1 cellular context compared by ENCODE assay signal in genomic region chr13:41302743-41303142, GRCh38.
TF ChIP-seq lines count a peak whose summit lies in the region.

No MANE protein-coding gene starts in this region.

TF ChIP-seq in HepG2, 621 proteins besides CTCF, POLR2A, EP300 and RAD21:
- TF ChIP-seq, protein P1, sequence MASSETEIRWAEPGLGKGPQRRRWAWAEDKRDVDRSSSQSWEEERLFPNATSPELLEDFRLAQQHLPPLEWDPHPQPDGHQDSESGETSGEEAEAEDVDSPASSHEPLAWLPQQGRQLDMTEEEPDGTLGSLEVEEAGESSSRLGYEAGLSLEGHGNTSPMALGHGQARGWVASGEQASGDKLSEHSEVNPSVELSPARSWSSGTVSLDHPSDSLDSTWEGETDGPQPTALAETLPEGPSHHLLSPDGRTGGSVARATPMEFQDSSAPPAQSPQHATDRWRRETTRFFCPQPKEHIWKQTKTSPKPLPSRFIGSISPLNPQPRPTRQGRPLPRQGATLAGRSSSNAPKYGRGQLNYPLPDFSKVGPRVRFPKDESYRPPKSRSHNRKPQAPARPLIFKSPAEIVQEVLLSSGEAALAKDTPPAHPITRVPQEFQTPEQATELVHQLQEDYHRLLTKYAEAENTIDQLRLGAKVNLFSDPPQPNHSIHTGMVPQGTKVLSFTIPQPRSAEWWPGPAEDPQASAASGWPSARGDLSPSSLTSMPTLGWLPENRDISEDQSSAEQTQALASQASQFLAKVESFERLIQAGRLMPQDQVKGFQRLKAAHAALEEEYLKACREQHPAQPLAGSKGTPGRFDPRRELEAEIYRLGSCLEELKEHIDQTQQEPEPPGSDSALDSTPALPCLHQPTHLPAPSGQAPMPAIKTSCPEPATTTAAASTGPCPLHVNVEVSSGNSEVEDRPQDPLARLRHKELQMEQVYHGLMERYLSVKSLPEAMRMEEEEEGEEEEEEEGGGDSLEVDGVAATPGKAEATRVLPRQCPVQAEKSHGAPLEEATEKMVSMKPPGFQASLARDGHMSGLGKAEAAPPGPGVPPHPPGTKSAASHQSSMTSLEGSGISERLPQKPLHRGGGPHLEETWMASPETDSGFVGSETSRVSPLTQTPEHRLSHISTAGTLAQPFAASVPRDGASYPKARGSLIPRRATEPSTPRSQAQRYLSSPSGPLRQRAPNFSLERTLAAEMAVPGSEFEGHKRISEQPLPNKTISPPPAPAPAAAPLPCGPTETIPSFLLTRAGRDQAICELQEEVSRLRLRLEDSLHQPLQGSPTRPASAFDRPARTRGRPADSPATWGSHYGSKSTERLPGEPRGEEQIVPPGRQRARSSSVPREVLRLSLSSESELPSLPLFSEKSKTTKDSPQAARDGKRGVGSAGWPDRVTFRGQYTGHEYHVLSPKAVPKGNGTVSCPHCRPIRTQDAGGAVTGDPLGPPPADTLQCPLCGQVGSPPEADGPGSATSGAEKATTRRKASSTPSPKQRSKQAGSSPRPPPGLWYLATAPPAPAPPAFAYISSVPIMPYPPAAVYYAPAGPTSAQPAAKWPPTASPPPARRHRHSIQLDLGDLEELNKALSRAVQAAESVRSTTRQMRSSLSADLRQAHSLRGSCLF (CRISPR knock-in tag; IDR thresholded peaks at IDR 0.05; ENCODE audit: borderline replicate concordance): no peak
- TF ChIP-seq SP4 (CRISPR knock-in tag; IDR thresholded peaks at IDR 0.05) (no peak), ZNF446 (CRISPR knock-in tag; IDR thresholded peaks at IDR 0.05) (no peak), MEF2D (CRISPR knock-in tag; IDR thresholded peaks at IDR 0.05) (no peak), XBP1 (CRISPR knock-in tag; IDR thresholded peaks at IDR 0.05) (no peak), RFX3 (CRISPR knock-in tag; IDR thresholded peaks at IDR 0.05) (no peak)
